In genomic region chrX:102833136-102833535, GRCh38 we compare ENCODE assay signal across 19 cellular contexts.
DNase-seq lines count a peak whose midpoint lies in the region; TF ChIP-seq lines count a peak whose summit lies in the region.
"Had no signal": no experiment of that assay in that cellular context is flagged by ENCODE, and none has a peak within 500 bp of the region (broad histone marks: within the 10 kb centered on the region; RNA-seq: fewer than 3 reads in every experiment).

No MANE protein-coding gene starts in this region.

- no peak overlapping the region for H3K27ac Mint-ChIP-seq in endothelial cell (ENCODE audit: unreplicated experiment)
- H3K27ac Mint-ChIP-seq: activated B cell treated with CpG ODN at 0.5 μM for 24 hours; activated naive CD8-positive, alpha-beta T cell treated with anti-CD3 and anti-CD28 coated beads, Interleukin-2, amount 50 U/mL, for 24 hours; activated T-helper 1 cell treated with anti-CD3 and anti-CD28 coated beads, Interleukin-12 subunit alpha, Interleukin-12 subunit beta, Interleukin-2, Interleukin-4 antibody, amounts not matched to agents 30 ng/mL and 10 ng/mL and 1 ng/mL, durations not matched to agents 14 hours and 24 hours and 36 hours; CD4-positive, alpha-beta memory T cell; natural killer cell had no signal

- peaks cover 6% of the 10 kb centered on the region for H3K36me3 Mint-ChIP-seq in endothelial cell (ENCODE audit: low read depth, unreplicated experiment)
- H3K36me3 Mint-ChIP-seq: natural killer cell had no signal

- peak; percentile 25 for DNase-seq in NCI-H2227 (lab: John Stamatoyannopoulos, UW; ENCODE audit: unreplicated experiment)
- no peak for DNase-seq in NCI-H2227 treated with DMSO at 0.1 percent for 48 hours (lab: John Stamatoyannopoulos, UW)
- DNase-seq in amniotic epithelial cell (ENCODE audit: low read depth): peak; percentile 75
- peak; percentile 22 for DNase-seq in fibroblast of the aortic adventitia (ENCODE audit: low read depth)
- no peak for DNase-seq in SIG-M5 treated with dmso at 0.1 percent for 504 hours (lab: John Stamatoyannopoulos, UW; ENCODE audit: unreplicated experiment)
- DNase-seq in stimulated activated CD4-positive, alpha-beta T cell treated with anti-CD3 and anti-CD28 coated beads, Interleukin-2, amount 100 ng/mL, for 48 hours: no peak
- no peak for DNase-seq in endothelial cell (ENCODE audit: low spot score)
- DNase-seq: 8988T; activated B cell treated with CpG ODN at 0.5 μM for 24 hours; activated CD8-positive, alpha-beta memory T cell treated with anti-CD3 and anti-CD28 coated beads for 24 hours; activated naive CD8-positive, alpha-beta T cell treated with anti-CD3 and anti-CD28 coated beads, Interleukin-2, amount 50 U/mL, for 24 hours; CD4-positive, alpha-beta memory T cell; natural killer cell; NCI-H345; spleen; stimulated activated naive CD4-positive, alpha-beta T cell treated with Interleukin-2 at 50 U/mL for 16 hours had no signal

- H3K27ac ChIP-seq in temporal lobe (ENCODE audit: low read depth, low read length): peak overlapping the region; percentile 61
- H3K27ac ChIP-seq: prostate gland, spleen had no signal

- no peak overlapping the region for H3K4me3 ChIP-seq in fibroblast of the aortic adventitia (ENCODE audit: low read depth, low read length)
- H3K4me3 ChIP-seq: prostate gland, spleen had no signal

- H3K27me3 Mint-ChIP-seq in endothelial cell (ENCODE audit: unreplicated experiment): no peaks in the 10 kb centered on the region
- H3K27me3 Mint-ChIP-seq: activated B cell treated with CpG ODN at 0.5 μM for 24 hours; activated naive CD8-positive, alpha-beta T cell treated with anti-CD3 and anti-CD28 coated beads, Interleukin-2, amount 50 U/mL, for 24 hours; CD4-positive, alpha-beta memory T cell had no signal

- H3K4me1 Mint-ChIP-seq in endothelial cell (ENCODE audit: unreplicated experiment): no peaks in the 10 kb centered on the region
- H3K4me1 Mint-ChIP-seq: activated B cell treated with CpG ODN at 0.5 μM for 24 hours; activated naive CD8-positive, alpha-beta T cell treated with anti-CD3 and anti-CD28 coated beads, Interleukin-2, amount 50 U/mL, for 24 hours; CD4-positive, alpha-beta memory T cell; natural killer cell had no signal

- no peaks in the 10 kb centered on the region for H3K9me3 Mint-ChIP-seq in endothelial cell (ENCODE audit: unreplicated experiment)
- H3K9me3 Mint-ChIP-seq: activated B cell treated with CpG ODN at 0.5 μM for 24 hours; activated naive CD8-positive, alpha-beta T cell treated with anti-CD3 and anti-CD28 coated beads, Interleukin-2, amount 50 U/mL, for 24 hours; activated T-helper 1 cell treated with anti-CD3 and anti-CD28 coated beads, Interleukin-12 subunit alpha, Interleukin-12 subunit beta, Interleukin-2, Interleukin-4 antibody, amounts not matched to agents 30 ng/mL and 10 ng/mL and 1 ng/mL, durations not matched to agents 14 hours and 24 hours and 36 hours; CD4-positive, alpha-beta memory T cell; natural killer cell had no signal

- H3K4me3 Mint-ChIP-seq in endothelial cell (ENCODE audit: unreplicated experiment): no peak overlapping the region
- H3K4me3 Mint-ChIP-seq: activated B cell treated with CpG ODN at 0.5 μM for 24 hours; activated naive CD8-positive, alpha-beta T cell treated with anti-CD3 and anti-CD28 coated beads, Interleukin-2, amount 50 U/mL, for 24 hours; activated T-helper 1 cell treated with anti-CD3 and anti-CD28 coated beads, Interleukin-12 subunit alpha, Interleukin-12 subunit beta, Interleukin-2, Interleukin-4 antibody, amounts not matched to agents 30 ng/mL and 10 ng/mL and 1 ng/mL, durations not matched to agents 14 hours and 24 hours and 36 hours; CD4-positive, alpha-beta memory T cell; natural killer cell had no signal

- TF ChIP-seq CTCF in fibroblast of the aortic adventitia (IDR thresholded peaks at IDR 0.05; ENCODE audit: insufficient read depth, low read length): no peak
- TF ChIP-seq CTCF in endothelial cell (IDR thresholded peaks at IDR 0.05; ENCODE audit: unreplicated experiment): no peak

Comparison
In these comparisons a context has a peak if more than half of its experiments do, and no peak if none do; other contexts are left out.
1. DNase-seq: peak in NCI-H2227 (single experiment), amniotic epithelial cell (single experiment) and fibroblast of the aortic adventitia (single experiment); none in NCI-H2227 treated with DMSO at 0.1 percent for 48 hours (single experiment), SIG-M5 treated with dmso at 0.1 percent for 504 hours (single experiment), stimulated activated CD4-positive, alpha-beta T cell treated with anti-CD3 and anti-CD28 coated beads, Interleukin-2, amount 100 ng/mL, for 48 hours (0 of 2) and endothelial cell (single experiment).